ENCODE assay signal across 8 cellular contexts in the genomic region with DNA sequence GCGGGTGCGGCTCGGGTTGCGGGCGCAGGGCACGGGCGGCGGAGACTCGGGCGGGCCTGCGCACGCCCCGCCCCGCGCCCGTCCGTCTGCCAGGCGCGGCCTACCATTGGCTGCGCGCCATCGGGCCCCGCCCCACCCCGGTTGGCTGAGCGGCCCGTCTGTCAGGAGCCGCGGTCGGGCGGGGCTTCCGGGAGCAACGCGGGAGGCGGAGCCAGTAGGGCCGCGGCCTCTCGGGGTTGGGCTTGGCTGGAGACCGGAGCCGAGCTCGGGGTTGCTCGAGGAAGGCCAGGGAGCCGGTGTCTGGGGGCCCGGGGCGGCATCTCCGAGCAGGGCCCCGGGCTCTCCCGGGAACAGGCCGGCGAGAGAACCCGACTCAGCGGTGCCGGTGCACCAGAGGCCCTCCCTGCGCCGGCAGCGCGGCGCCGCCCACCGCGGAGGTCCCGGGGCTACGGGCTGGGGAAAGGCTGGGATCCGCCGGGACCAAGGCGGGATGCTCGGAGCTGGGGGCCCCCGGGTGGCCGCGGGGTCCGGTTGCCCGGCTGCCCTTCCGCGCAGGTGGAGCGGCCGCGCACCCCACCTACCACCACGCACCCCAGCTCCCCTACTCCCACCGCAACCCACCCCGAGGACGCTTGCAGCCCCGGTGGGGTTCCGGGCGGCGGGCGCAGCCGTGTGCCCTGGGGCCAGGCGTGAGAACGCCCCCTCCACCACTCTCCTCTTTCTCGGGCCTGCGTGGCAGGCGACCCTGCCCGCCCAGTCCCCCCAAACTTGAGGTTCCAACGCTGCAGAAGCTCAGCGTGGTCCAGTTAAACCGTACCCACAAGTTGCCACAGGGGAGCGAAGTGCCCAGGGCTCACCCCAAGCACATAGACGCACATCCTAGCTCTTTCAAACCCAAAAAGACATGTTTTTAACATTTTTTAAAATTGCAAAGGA. TPM values are rescaled to one million over a fixed set of nuclear protein-coding genes. Genes with fewer than 3 reads are reported as not detected.
DNase-seq lines count a peak whose midpoint lies in the region; ATAC-seq, FAIRE-seq and TF ChIP-seq lines count a peak whose summit lies in the region.

A gene (minus strand): TSS at position 58 of the 936 bp plus-strand sequence.

- peak within 1 kb of the TSS; percentile 87 for H3K4me3 Mint-ChIP-seq in T-helper 1 cell treated with Interleukin-12 subunit alpha and Interleukin-12 subunit beta and Interleukin-4 antibody, amounts not matched to agents 30 μg/mL and 1 μg/mL, for 36 hours

- WGBS in psoas muscle, 3 donors = 2 to 7% (median 6%) methylated on average over 41 to 97 of the region's 97 CpGs
- 3% methylated on average over 97 of the region's 97 CpGs for WGBS in urinary bladder

- DNase-seq in GM12892 (ENCODE audit: insufficient read length) (peak; percentile 100), NCI-H146 treated with DMSO at 0.1 percent for 48 hours (lab: John Stamatoyannopoulos, UW; ENCODE audit: unreplicated experiment) (peak; percentile 78), amniotic stem cell (lab: John Stamatoyannopoulos, UW) (peak; percentile 87), left ventricle myocardium inferior (peak; percentile 95), psoas muscle (peak; percentile 94 to 97)

- peak; percentile 75 for ATAC-seq in HG02852 (IDR thresholded peaks at IDR 0.05; ENCODE audit: unreplicated experiment)
- ATAC-seq in psoas muscle = peak; percentile 85 to 93 (median 91)

- no peaks in the 10 kb centered on the region for H3K36me3 Mint-ChIP-seq in T-helper 1 cell treated with Interleukin-12 subunit alpha and Interleukin-12 subunit beta and Interleukin-4 antibody, amounts not matched to agents 30 μg/mL and 1 μg/mL, for 36 hours (ENCODE audit: low read depth)

- H3K27me3 Mint-ChIP-seq in T-helper 1 cell treated with Interleukin-12 subunit alpha and Interleukin-12 subunit beta and Interleukin-4 antibody, amounts not matched to agents 30 μg/mL and 1 μg/mL, for 36 hours (ENCODE audit: low read depth) = peaks cover 3% of the 10 kb centered on the region

- H3K9me3 ChIP-seq in left ventricle myocardium inferior (replicated peaks) (no peaks in the 10 kb centered on the region), psoas muscle (no peaks in the 10 kb centered on the region)

- intact Hi-C loops in left ventricle myocardium inferior (cut with micrococcal nuclease) (no loop called here), psoas muscle (cut with DNase I) (no loop called here)

- peak within 1 kb of the TSS; percentile 91 for H3K27ac ChIP-seq in left ventricle myocardium inferior (replicated peaks)
- H3K27ac ChIP-seq in psoas muscle = peak within 1 kb of the TSS; percentile 90
- H3K27ac ChIP-seq in urinary bladder (ENCODE audit: low read depth) = peak within 1 kb of the TSS; percentile 87

- TF ChIP-seq CTCF in left ventricle myocardium inferior (IDR thresholded peaks at IDR 0.05; ENCODE audit: borderline replicate concordance) (no peak), psoas muscle (IDR thresholded peaks at IDR 0.05) (no peak)

- H3K27me3 ChIP-seq in left ventricle myocardium inferior (ENCODE audit: low read depth) (peaks cover 35% of the 10 kb centered on the region), psoas muscle (ENCODE audit: insufficient read depth in 3 of 3, low read length in 2 of 3) (peaks cover 0 to 16% (median 0%) of the 10 kb centered on the region in 3 donors)

- H3K4me1 Mint-ChIP-seq in T-helper 1 cell treated with Interleukin-12 subunit alpha and Interleukin-12 subunit beta and Interleukin-4 antibody, amounts not matched to agents 30 μg/mL and 1 μg/mL, for 36 hours (ENCODE audit: low read depth) = peaks cover 3% of the 10 kb centered on the region

- peak; percentile 100 for FAIRE-seq in GM12892 (lab: Jason Lieb, UNC)

- no peaks in the 10 kb centered on the region for H3K9me3 Mint-ChIP-seq in T-helper 1 cell treated with Interleukin-12 subunit alpha and Interleukin-12 subunit beta and Interleukin-4 antibody, amounts not matched to agents 30 μg/mL and 1 μg/mL, for 36 hours

- peaks cover 28% of the 10 kb centered on the region for H3K36me3 ChIP-seq in left ventricle myocardium inferior
- H3K36me3 ChIP-seq in psoas muscle (ENCODE audit: insufficient read depth in 1 of 2, low read depth in 1 of 2) = peaks cover 0 to 29% of the 10 kb centered on the region in 2 donors
- peaks cover 7% of the 10 kb centered on the region for H3K36me3 ChIP-seq in urinary bladder (ENCODE audit: insufficient read depth)

- peak within 1 kb of the TSS; percentile 85 for H3K27ac Mint-ChIP-seq in T-helper 1 cell treated with Interleukin-12 subunit alpha and Interleukin-12 subunit beta and Interleukin-4 antibody, amounts not matched to agents 30 μg/mL and 1 μg/mL, for 36 hours

- H3K4me1 ChIP-seq in left ventricle myocardium inferior (peaks cover 54% of the 10 kb centered on the region), psoas muscle (peaks cover 30% of the 10 kb centered on the region), urinary bladder (ENCODE audit: insufficient read depth) (no peaks in the 10 kb centered on the region)

- H3K4me3 ChIP-seq in left ventricle myocardium inferior (peak within 1 kb of the TSS; percentile 94), psoas muscle (peak within 1 kb of the TSS; percentile 81), urinary bladder (ENCODE audit: low read depth, low read length) (peak within 1 kb of the TSS; percentile 86)

- peak; percentile 68; the same call in 1 of the 2 replicates for TF ChIP-seq POLR2A in GM12892 (IDR thresholded peaks at IDR 0.05; ENCODE audit: low read depth, low read length)

RNA-seq across cellular contexts. Expression of the gene that starts here (rescaled TPM):
- 28.5 TPM for polyA plus RNA-seq in GM12892 (2012; ENCODE audit: missing spikeins)
- total RNA-seq in left ventricle myocardium inferior = 55.9 TPM
- total RNA-seq in psoas muscle = 10 to 100 TPM; 43.6 to 74.7 (median 53.9) TPM
- 10 to 100 TPM; 53.9 to 76.2 (median 66.3) TPM for polyA plus RNA-seq in psoas muscle
- total RNA-seq in urinary bladder = 8.7 TPM
- 79.0 TPM for polyA plus RNA-seq in urinary bladder

Comparison
In these comparisons a context has a peak if more than half of its experiments do, and no peak if none do; other contexts are left out.
1. Peak in every context shown above with its lines: DNase-seq, ATAC-seq, H3K4me3 ChIP-seq and H3K27ac ChIP-seq.